In the genomic region with DNA sequence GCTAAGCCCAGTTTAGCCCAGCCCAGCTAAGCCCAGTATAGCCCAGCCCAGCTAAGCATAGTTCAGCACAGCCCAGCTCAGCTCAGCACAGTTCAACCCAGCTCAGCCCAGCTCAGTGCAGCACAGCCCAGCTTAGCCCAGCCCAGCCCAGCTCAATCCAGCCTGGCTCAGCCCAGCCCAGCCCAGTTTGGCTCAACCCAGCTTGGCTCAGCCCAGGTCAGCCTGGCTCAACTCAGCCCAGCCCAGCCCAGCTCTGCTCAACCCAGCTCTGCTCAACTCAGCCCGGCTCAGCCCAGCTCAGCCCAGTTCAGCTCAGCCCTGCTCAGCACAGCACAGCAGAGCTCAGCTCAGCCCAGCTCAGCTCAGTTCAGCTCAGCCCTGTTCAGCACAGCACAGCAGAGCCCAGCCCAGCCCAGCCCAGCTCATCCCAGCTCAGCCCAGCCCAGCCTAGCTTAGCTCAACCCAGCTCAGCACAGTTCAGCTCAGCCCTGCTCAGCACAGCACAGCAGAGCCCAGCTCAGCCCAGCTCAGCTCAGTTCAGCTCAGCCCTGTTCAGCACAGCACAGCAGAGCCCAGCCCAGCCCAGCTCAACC, we compare ENCODE assay signal across 1 cellular context.
TF ChIP-seq lines count a peak whose summit lies in the region.

No MANE protein-coding gene starts in this region.

TF ChIP-seq in HepG2, 621 proteins besides CTCF, POLR2A, EP300 and RAD21:
- TF ChIP-seq ZNF496 (CRISPR knock-in tag; IDR thresholded peaks at IDR 0.05; ENCODE audit: insufficient replicate concordance) (no peak), ZNF615 (CRISPR knock-in tag; IDR thresholded peaks at IDR 0.05; ENCODE audit: borderline replicate concordance) (no peak), TAF15 (IDR thresholded peaks at IDR 0.05; ENCODE audit: low read depth, low read length, poor library complexity, severe bottlenecking) (no peak), FIP1L1 (IDR thresholded peaks at IDR 0.05; ENCODE audit: borderline replicate concordance, insufficient read depth, low read depth, low read length) (no peak), ZKSCAN5 (CRISPR knock-in tag; IDR thresholded peaks at IDR 0.05) (no peak), ZNF431 (CRISPR knock-in tag; IDR thresholded peaks at IDR 0.05; ENCODE audit: borderline replicate concordance, low read depth) (no peak)
- TF ChIP-seq, protein P1, sequence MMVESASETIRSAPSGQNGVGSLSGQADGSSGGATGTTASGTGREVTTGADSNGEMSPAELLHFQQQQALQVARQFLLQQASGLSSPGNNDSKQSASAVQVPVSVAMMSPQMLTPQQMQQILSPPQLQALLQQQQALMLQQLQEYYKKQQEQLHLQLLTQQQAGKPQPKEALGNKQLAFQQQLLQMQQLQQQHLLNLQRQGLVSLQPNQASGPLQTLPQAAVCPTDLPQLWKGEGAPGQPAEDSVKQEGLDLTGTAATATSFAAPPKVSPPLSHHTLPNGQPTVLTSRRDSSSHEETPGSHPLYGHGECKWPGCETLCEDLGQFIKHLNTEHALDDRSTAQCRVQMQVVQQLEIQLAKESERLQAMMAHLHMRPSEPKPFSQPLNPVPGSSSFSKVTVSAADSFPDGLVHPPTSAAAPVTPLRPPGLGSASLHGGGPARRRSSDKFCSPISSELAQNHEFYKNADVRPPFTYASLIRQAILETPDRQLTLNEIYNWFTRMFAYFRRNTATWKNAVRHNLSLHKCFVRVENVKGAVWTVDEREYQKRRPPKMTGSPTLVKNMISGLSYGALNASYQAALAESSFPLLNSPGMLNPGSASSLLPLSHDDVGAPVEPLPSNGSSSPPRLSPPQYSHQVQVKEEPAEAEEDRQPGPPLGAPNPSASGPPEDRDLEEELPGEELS (CRISPR knock-in tag; IDR thresholded peaks at IDR 0.05) = no peak
- TF ChIP-seq, protein P2, sequence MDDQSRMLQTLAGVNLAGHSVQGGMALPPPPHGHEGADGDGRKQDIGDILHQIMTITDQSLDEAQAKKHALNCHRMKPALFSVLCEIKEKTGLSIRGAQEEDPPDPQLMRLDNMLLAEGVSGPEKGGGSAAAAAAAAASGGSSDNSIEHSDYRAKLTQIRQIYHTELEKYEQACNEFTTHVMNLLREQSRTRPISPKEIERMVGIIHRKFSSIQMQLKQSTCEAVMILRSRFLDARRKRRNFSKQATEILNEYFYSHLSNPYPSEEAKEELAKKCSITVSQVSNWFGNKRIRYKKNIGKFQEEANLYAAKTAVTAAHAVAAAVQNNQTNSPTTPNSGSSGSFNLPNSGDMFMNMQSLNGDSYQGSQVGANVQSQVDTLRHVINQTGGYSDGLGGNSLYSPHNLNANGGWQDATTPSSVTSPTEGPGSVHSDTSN (CRISPR knock-in tag; IDR thresholded peaks at IDR 0.05; ENCODE audit: borderline replicate concordance) = no peak
